ENCODE assay signal across 9 cellular contexts in the genomic region with DNA sequence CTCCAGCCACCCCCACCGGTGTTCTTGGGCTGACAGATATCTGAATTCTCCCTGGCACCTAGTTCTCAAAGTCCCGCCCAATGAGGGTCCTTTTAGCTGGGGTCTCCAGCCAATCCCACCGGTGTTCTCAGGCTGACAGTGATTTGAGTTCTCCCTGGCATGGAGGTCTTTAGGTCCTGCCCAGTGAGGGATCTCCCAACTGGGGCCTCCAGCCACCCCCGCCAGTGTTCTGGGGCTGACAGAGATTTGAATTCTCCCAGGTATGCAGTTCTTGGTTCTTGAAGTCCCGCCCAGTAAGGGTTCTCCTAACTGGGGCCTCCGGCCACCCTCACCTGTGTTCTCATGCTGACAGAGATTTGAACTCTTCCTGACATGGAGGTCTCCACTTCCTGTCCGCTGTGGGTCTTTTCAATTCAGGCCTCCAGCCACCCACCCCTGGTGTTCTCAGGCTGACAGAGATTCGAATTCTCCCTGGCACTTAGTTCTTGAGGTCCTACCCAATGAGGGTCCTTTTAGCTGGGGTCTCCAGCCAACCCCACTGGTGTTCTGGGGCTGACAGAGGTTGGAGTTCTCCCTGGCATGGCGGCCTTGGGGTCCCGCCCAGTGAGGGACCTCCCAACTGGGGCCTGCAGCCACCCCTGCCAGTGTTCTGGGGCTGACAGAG.
DNase-seq lines count a peak whose midpoint lies in the region; ATAC-seq, FAIRE-seq and TF ChIP-seq lines count a peak whose summit lies in the region.
"Had no signal": no experiment of that assay in that cellular context is flagged by ENCODE, and none has a peak within 500 bp of the region (broad histone marks: within the 10 kb centered on the region; RNA-seq: fewer than 3 reads in every experiment).

No MANE protein-coding gene starts in this region.

- H3K36me3 Mint-ChIP-seq in GM23338 (ENCODE audit: low read depth), result peaks cover 8% of the 10 kb centered on the region
- H3K36me3 Mint-ChIP-seq: activated naive CD4-positive, alpha-beta T cell treated with anti-CD3 and anti-CD28 coated beads, Interleukin-2, amount 50 U/mL, for 72 hours had no signal

- WGBS in SK-N-SH (ENCODE audit: low lambda C conversion rate), result 87% methylated on average over 9 of the region's 10 CpGs

- H4K20me1 ChIP-seq in GM23338 (replicated peaks; ENCODE audit: insufficient read depth), result no peaks in the 10 kb centered on the region
- H4K20me1 ChIP-seq in SK-N-SH (ENCODE audit: insufficient read depth), result no peaks in the 10 kb centered on the region

- no peak for TF ChIP-seq RAD21 in SK-N-SH (IDR thresholded peaks at IDR 0.05; ENCODE audit: low read length)

- H3K4me1 ChIP-seq in GM23338 (ENCODE audit: insufficient read depth) (no peaks in the 10 kb centered on the region), SJSA1 (replicated peaks) (no peaks in the 10 kb centered on the region), SK-N-SH (ENCODE audit: control insufficient read depth in 1 of 2, insufficient read depth in 2 of 2, low read depth in 1 of 2, low read length in 1 of 2) (no peaks in the 10 kb centered on the region)

- TF ChIP-seq CTCF in GM23338 (conservative IDR thresholded peaks at IDR 0.05; ENCODE audit: low read depth in 2 of 2) (no peak), SK-N-SH (IDR thresholded peaks at IDR 0.05) (no peak)

- peaks cover 3% of the 10 kb centered on the region for H3K27me3 Mint-ChIP-seq in GM23338 (ENCODE audit: insufficient read depth, low read depth, poor library complexity)

- H3K4me1 Mint-ChIP-seq in GM23338, result no peaks in the 10 kb centered on the region

- H3K36me3 ChIP-seq in GM23338 (ENCODE audit: insufficient read depth), result no peaks in the 10 kb centered on the region
- H3K36me3 ChIP-seq in SJSA1, result no peaks in the 10 kb centered on the region
- no peaks in the 10 kb centered on the region for H3K36me3 ChIP-seq in SK-N-SH (replicated peaks in 1 of 2; ENCODE audit: control insufficient read depth in 1 of 2, insufficient read depth in 2 of 2, low read length in 1 of 2)

- no peak overlapping the region for H3K4me3 Mint-ChIP-seq in GM23338

- H3K9me2 ChIP-seq in GM23338 (ENCODE audit: insufficient read depth), result no peaks in the 10 kb centered on the region
- H3K9me2 ChIP-seq in SK-N-SH, result no peaks in the 10 kb centered on the region

- no peak overlapping the region for H3K27ac Mint-ChIP-seq in GM23338

- DNase-seq in GM23338 (ENCODE audit: low spot score) (peak; percentile 0), SJSA1 (ENCODE audit: low read depth in 1 of 2, low spot score in 2 of 2) (peak; percentile 0 to 45), cardiac septum (ENCODE audit: low spot score) (peak; percentile 69), sciatic nerve (ENCODE audit: low spot score) (peak; percentile 59), GM12891 (ENCODE audit: insufficient read length, low spot score) (no peak), NCI-H82 treated with DMSO at 0.1 percent for 48 hours (lab: John Stamatoyannopoulos, UW; ENCODE audit: unreplicated experiment) (no peak), SK-N-SH (no peak)

- ATAC-seq in GM23338 (no peak), sciatic nerve (peak; percentile 52)
- ATAC-seq: activated naive CD4-positive, alpha-beta T cell treated with anti-CD3 and anti-CD28 coated beads, Interleukin-2, amount 50 U/mL, for 72 hours had no signal

- intact Hi-C loops in cardiac septum (cut with DNase I) (no loop called here), sciatic nerve (cut with DNase I) (no loop called here)

- H3K27me3 ChIP-seq in GM23338 (ENCODE audit: insufficient read depth), result no peaks in the 10 kb centered on the region
- H3K27me3 ChIP-seq in SJSA1 (replicated peaks), result no peaks in the 10 kb centered on the region
- H3K27me3 ChIP-seq in SK-N-SH (ENCODE audit: insufficient read depth), result no peaks in the 10 kb centered on the region

- no peak for TF ChIP-seq POLR2A in GM12891 (IDR thresholded peaks at IDR 0.05; ENCODE audit: low read depth, low read length)

- H3K9me3 ChIP-seq in SJSA1 (replicated peaks) (no peaks in the 10 kb centered on the region), SK-N-SH (no peaks in the 10 kb centered on the region)

- CTCF ChIA-PET in SK-N-SH (lab: Yijun Ruan, JAX), result no interaction called here

- TF ChIP-seq EP300 in SK-N-SH (IDR thresholded peaks at IDR 0.05; ENCODE audit: borderline replicate concordance in 1 of 2, low read depth in 1 of 2, low read length in 1 of 2), result no peak

- H3F3A ChIP-seq in GM23338 (replicated peaks; ENCODE audit: low read depth) (no peaks in the 10 kb centered on the region), SK-N-SH (replicated peaks; ENCODE audit: insufficient read depth) (no peaks in the 10 kb centered on the region)

- H3K9me3 Mint-ChIP-seq in GM23338, result peaks cover 14% of the 10 kb centered on the region
- H3K9me3 Mint-ChIP-seq: activated naive CD4-positive, alpha-beta T cell treated with anti-CD3 and anti-CD28 coated beads, Interleukin-2, amount 50 U/mL, for 72 hours had no signal

- no peaks in the 10 kb centered on the region for H3K79me2 ChIP-seq in GM23338 (replicated peaks; ENCODE audit: insufficient read depth)
- H3K79me2 ChIP-seq in SK-N-SH (ENCODE audit: insufficient read depth), result no peaks in the 10 kb centered on the region

- H3K4me3 ChIP-seq in GM23338 (no peak overlapping the region), SJSA1 (no peak overlapping the region), SK-N-SH (ENCODE audit: low read depth in 2 of 2, low read length in 1 of 2) (no peak overlapping the region)

- H2AFZ ChIP-seq in GM23338 (no peak overlapping the region), SK-N-SH (ENCODE audit: low read depth) (no peak overlapping the region)

- POLR2A ChIA-PET in SK-N-SH (lab: Yijun Ruan, JAX), result no interaction called here

- H3K9ac ChIP-seq in SK-N-SH, result no peak overlapping the region

- FAIRE-seq in GM12891 (lab: Jason Lieb, UNC), result no peak
- FAIRE-seq: G401.6 had no signal

- H3K27ac ChIP-seq in GM23338 (ENCODE audit: low read depth) (no peak overlapping the region), SJSA1 (no peak overlapping the region), SK-N-SH (ENCODE audit: low read depth in 2 of 2, low read length in 1 of 2) (no peak overlapping the region)

- H3K4me2 ChIP-seq in GM23338 (no peak overlapping the region), SK-N-SH (no peak overlapping the region)

TF ChIP-seq in GM23338, 12 proteins besides CTCF, POLR2A, EP300 and RAD21:
- TF ChIP-seq EZH2phosphoT487 (IDR thresholded peaks at IDR 0.05; ENCODE audit: unreplicated experiment), result no peak

TF ChIP-seq in GM12891, 5 proteins besides CTCF, POLR2A, EP300 and RAD21:
- no peak for TF ChIP-seq PAX5 (IDR thresholded peaks at IDR 0.05; ENCODE audit: insufficient read depth, low read length, severe bottlenecking)
- TF ChIP-seq SPI1 (IDR thresholded peaks at IDR 0.05; ENCODE audit: low read depth, low read length), result no peak
- no peak for TF ChIP-seq TAF1 (IDR thresholded peaks at IDR 0.05; ENCODE audit: low read depth, low read length)

TF ChIP-seq in SK-N-SH, 30 proteins besides CTCF, POLR2A, EP300 and RAD21:
- no peak for TF ChIP-seq NRF1 (IDR thresholded peaks at IDR 0.05; ENCODE audit: low read depth, low read length)
- TF ChIP-seq MEF2A (IDR thresholded peaks at IDR 0.05; ENCODE audit: borderline replicate concordance, low read depth), result no peak
- TF ChIP-seq GATA2 (CRISPR knock-in tag; IDR thresholded peaks at IDR 0.05), result no peak
- TF ChIP-seq, protein P1, sequence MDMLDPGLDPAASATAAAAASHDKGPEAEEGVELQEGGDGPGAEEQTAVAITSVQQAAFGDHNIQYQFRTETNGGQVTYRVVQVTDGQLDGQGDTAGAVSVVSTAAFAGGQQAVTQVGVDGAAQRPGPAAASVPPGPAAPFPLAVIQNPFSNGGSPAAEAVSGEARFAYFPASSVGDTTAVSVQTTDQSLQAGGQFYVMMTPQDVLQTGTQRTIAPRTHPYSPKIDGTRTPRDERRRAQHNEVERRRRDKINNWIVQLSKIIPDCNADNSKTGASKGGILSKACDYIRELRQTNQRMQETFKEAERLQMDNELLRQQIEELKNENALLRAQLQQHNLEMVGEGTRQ (IDR thresholded peaks at IDR 0.05; ENCODE audit: borderline replicate concordance, low read depth, low read length), result no peak
- TF ChIP-seq FOXJ3 (CRISPR knock-in tag; IDR thresholded peaks at IDR 0.05), result no peak
- no peak for TF ChIP-seq POLR2AphosphoS5 (IDR thresholded peaks at IDR 0.05; ENCODE audit: low read depth, low read length)
- TF ChIP-seq, protein P2, sequence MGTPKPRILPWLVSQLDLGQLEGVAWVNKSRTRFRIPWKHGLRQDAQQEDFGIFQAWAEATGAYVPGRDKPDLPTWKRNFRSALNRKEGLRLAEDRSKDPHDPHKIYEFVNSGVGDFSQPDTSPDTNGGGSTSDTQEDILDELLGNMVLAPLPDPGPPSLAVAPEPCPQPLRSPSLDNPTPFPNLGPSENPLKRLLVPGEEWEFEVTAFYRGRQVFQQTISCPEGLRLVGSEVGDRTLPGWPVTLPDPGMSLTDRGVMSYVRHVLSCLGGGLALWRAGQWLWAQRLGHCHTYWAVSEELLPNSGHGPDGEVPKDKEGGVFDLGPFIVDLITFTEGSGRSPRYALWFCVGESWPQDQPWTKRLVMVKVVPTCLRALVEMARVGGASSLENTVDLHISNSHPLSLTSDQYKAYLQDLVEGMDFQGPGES (IDR thresholded peaks at IDR 0.05; ENCODE audit: low read depth, low read length), result no peak
- no peak for TF ChIP-seq ELF1 (IDR thresholded peaks at IDR 0.05)
- TF ChIP-seq RFX5 (IDR thresholded peaks at IDR 0.05; ENCODE audit: low read length), result no peak
TF ChIP-seq in SK-N-SH: peak in this region for 0.

Comparison
In these comparisons a context has a peak if more than half of its experiments do, and no peak if none do; other contexts are left out.
1. DNase-seq: peak in GM23338 (single experiment), SJSA1 (2 of 2), cardiac septum (single experiment) and sciatic nerve (single experiment); none in GM12891 (single experiment), NCI-H82 treated with DMSO at 0.1 percent for 48 hours (single experiment) and SK-N-SH (single experiment).